ENCODE assay signal across 19 cellular contexts in genomic region chr5:122053181-122054109, GRCh38. TPM values are rescaled to one million over a fixed set of nuclear protein-coding genes. Genes with fewer than 3 reads are reported as not detected.
DNase-seq lines count a peak whose midpoint lies in the region; ATAC-seq and TF ChIP-seq lines count a peak whose summit lies in the region.
"Had no signal": no experiment of that assay in that cellular context is flagged by ENCODE, and none has a peak within 500 bp of the region (broad histone marks: within the 10 kb centered on the region; RNA-seq: fewer than 3 reads in every experiment).

No MANE protein-coding gene starts in this region.

- H3K27ac ChIP-seq in lung (ENCODE audit: low read depth in 1 of 2, low read length in 1 of 2) (no peak overlapping the region), transverse colon (no peak overlapping the region)
- H3K27ac ChIP-seq: ascending aorta, esophagus muscularis mucosa, parathyroid adenoma had no signal

- no peaks in the 10 kb centered on the region; the same call in 1 of the 2 replicates for H3K9me3 ChIP-seq in BE2C
- H3K9me3 ChIP-seq in MG63 = no peaks in the 10 kb centered on the region
- H3K9me3 ChIP-seq in lung (ENCODE audit: control insufficient read depth in 2 of 2, insufficient read depth in 1 of 2, low read length in 1 of 2) = no peaks in the 10 kb centered on the region
- no peaks in the 10 kb centered on the region for H3K9me3 ChIP-seq in transverse colon
- H3K9me3 ChIP-seq: ascending aorta, esophagus muscularis mucosa had no signal

- DNase-seq in BE2C (peak; percentile 59), MG63 (peak; percentile 60), lung (ENCODE audit: low spot score) (peak; percentile 52), transverse colon (no peak), GM10266 (ENCODE audit: extremely low spot score) (no peak), medulla oblongata (ENCODE audit: extremely low spot score) (no peak)
- DNase-seq: activated B cell treated with CpG ODN at 0.5 μM for 24 hours; GF-D8; naive thymus-derived CD4-positive, alpha-beta T cell; NCI-H146; NCI-H82; T-helper 1 cell had no signal

- TF ChIP-seq CTCF in BE2C (IDR thresholded peaks at IDR 0.05; ENCODE audit: low read depth, low read length) (no peak), lung (IDR thresholded peaks at IDR 0.05; ENCODE audit: control extremely low read depth, extremely low read depth) (no peak), transverse colon (IDR thresholded peaks at IDR 0.05) (no peak), GM10266 (IDR thresholded peaks at IDR 0.05; ENCODE audit: control insufficient read depth, insufficient read depth, low read depth, missing control alignments) (no peak)

- H3K27me3 ChIP-seq in BE2C (no peaks in the 10 kb centered on the region), MG63 (no peaks in the 10 kb centered on the region), lung (ENCODE audit: control insufficient read depth, insufficient read depth) (no peaks in the 10 kb centered on the region), transverse colon (no peaks in the 10 kb centered on the region)
- H3K27me3 ChIP-seq: ascending aorta, esophagus muscularis mucosa had no signal

- no peaks in the 10 kb centered on the region for H3K36me3 ChIP-seq in BE2C
- peaks cover 14% of the 10 kb centered on the region for H3K36me3 ChIP-seq in MG63
- no peaks in the 10 kb centered on the region for H3K36me3 ChIP-seq in lung (ENCODE audit: control insufficient read depth in 2 of 2, insufficient read depth in 2 of 2, low read length in 2 of 2)
- no peaks in the 10 kb centered on the region for H3K36me3 ChIP-seq in transverse colon
- H3K36me3 ChIP-seq: ascending aorta, esophagus muscularis mucosa had no signal

- TF ChIP-seq EP300 in transverse colon (IDR thresholded peaks at IDR 0.05; ENCODE audit: low read depth) = no peak

- 73 to 85% methylated on average over 4 of the region's 4 CpGs for WGBS in lung, 2 donors
- 93% methylated on average over 4 of the region's 4 CpGs; no CpG with 5 or more reads in 1 of the 2 donors for WGBS in transverse colon (ENCODE audit: low coverage in 1 of 2), 2 donors

- ATAC-seq in esophagus mucosa = peak; percentile 43
- peak; percentile 45 for ATAC-seq in lung (ENCODE audit: insufficient read depth, low FRiP score)
- no peak for ATAC-seq in HG03354 (IDR thresholded peaks at IDR 0.05; ENCODE audit: poor library complexity, severe bottlenecking, unreplicated experiment)
- ATAC-seq: K562; left lobe of liver; naive thymus-derived CD4-positive, alpha-beta T cell had no signal

- TF ChIP-seq POLR2A in transverse colon (IDR thresholded peaks at IDR 0.05) = no peak

- in situ Hi-C loops in transverse colon (cut with MboI; ENCODE audit: low pct_ligation_motif_present in 1 of 4, low pct_unique_long_range_greater_than_20kb in 1 of 4, low sequenced_read_pairs in 3 of 4) = no loop called here

- H3K4me3 ChIP-seq in BE2C (ENCODE audit: low read depth, low read length) (no peak overlapping the region), MG63 (no peak overlapping the region), lung (no peak overlapping the region), transverse colon (no peak overlapping the region)
- H3K4me3 ChIP-seq: ascending aorta, esophagus muscularis mucosa, K562 had no signal

- peaks cover 9% of the 10 kb centered on the region; the same call in 1 of the 2 replicates for H3K4me1 ChIP-seq in BE2C
- peaks cover 0 to 2% of the 10 kb centered on the region in 2 donors for H3K4me1 ChIP-seq in lung (ENCODE audit: control insufficient read depth in 2 of 2, insufficient read depth in 2 of 2, low read length in 2 of 2)
- H3K4me1 ChIP-seq in transverse colon = no peaks in the 10 kb centered on the region
- H3K4me1 ChIP-seq: ascending aorta, esophagus muscularis mucosa, parathyroid adenoma had no signal

- intact Hi-C loops in transverse colon (cut with DNase I; ENCODE audit: low total_unique reads) = no loop called here

RNA-seq across cellular contexts. Expression of gene LOX, which starts 24.6 kb away (rescaled TPM):
- polyA plus RNA-seq in BE2C (2012; ENCODE audit: insufficient read depth, insufficient read length, low read depth) = 2.3 TPM
- 334 and 360 TPM in 2 replicates for total RNA-seq in MG63 (2014; rRNA removed; shearing (Covaris generic); ENCODE audit: low replicate concordance)
- total RNA-seq in esophagus mucosa = 6.6 TPM
- total RNA-seq in lung = 10 to 100 TPM; 21.2 to 45.2 TPM
- 10 to 100 TPM in 1 of 2 donors, 1 to 10 TPM in 1; 3.7 to 13.1 TPM for polyA plus RNA-seq in lung
- 10 to 100 TPM in 1 of 4 donors, 1 to 10 TPM in 3; 1.2 to 24.3 (median 6.3) TPM for total RNA-seq in transverse colon
- total RNA-seq: activated B cell treated with CpG ODN at 0.5 μM for 24 hours; naive thymus-derived CD4-positive, alpha-beta T cell had no signal

Comparison
In these comparisons a context has a peak if more than half of its experiments do, and no peak if none do; other contexts are left out.
1. DNase-seq: peak in BE2C (single experiment), MG63 (single experiment) and lung (single experiment); none in transverse colon (single experiment), GM10266 (single experiment) and medulla oblongata (single experiment).